ENCODE assay signal across 8 cellular contexts in the genomic region with DNA sequence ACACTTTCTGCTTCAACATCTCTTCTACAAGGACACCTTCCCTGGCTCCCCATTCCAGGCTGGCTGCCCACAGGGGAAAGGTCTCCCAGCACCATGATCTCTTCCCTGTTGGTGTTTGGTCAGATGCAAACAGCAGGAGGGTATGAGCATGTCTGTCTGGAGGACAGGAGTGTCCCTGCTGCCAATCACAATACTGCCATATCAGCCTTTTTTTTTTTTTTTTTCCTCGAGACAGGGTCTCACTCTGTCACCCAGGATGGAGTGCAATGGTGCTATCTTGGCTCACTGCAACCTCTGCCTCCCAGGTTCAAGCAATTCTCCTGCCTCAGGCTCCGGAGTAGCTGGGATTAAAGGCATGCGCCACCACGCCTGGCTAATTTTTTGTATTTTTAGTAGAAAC. TPM values are rescaled to one million over a fixed set of nuclear protein-coding genes. Genes with fewer than 3 reads are reported as not detected.
"Had no signal": no experiment of that assay in that cellular context is flagged by ENCODE, and none has a peak within 500 bp of the region (broad histone marks: within the 10 kb centered on the region; RNA-seq: fewer than 3 reads in every experiment).

No MANE protein-coding gene starts in this region.

RNA-seq across cellular contexts. Expression of a gene that starts 3.2 kb away (rescaled TPM):
- total RNA-seq: bronchial epithelial cell, kidney, left colon, mammary epithelial cell, mucosa of gallbladder, psoas muscle, sigmoid colon had no signal

RNA-seq across cellular contexts. Expression of a gene that starts 28.9 kb away (rescaled TPM):
- total RNA-seq: bronchial epithelial cell, esophagus mucosa, kidney, left colon, mammary epithelial cell, mucosa of gallbladder, sigmoid colon had no signal
